Comparison of ENCODE assay signal across 11 cellular contexts in genomic region chr5:76473676-76474075, GRCh38.
A peak's percentile ranks its signal among the peaks of the same experiment; 100 is the strongest.
DNase-seq lines count a peak whose midpoint lies in the region; ATAC-seq and TF ChIP-seq lines count a peak whose summit lies in the region.
"Had no signal": no experiment of that assay in that cellular context is flagged by ENCODE, and none has a peak within 500 bp of the region (broad histone marks: within the 10 kb centered on the region; RNA-seq: fewer than 3 reads in every experiment).

No MANE protein-coding gene starts in this region.

- no peaks in the 10 kb centered on the region for H3K36me3 ChIP-seq in tibial nerve

- TF ChIP-seq CTCF in tibial nerve (IDR thresholded peaks at IDR 0.05) = no peak

- TF ChIP-seq EP300 in tibial nerve (IDR thresholded peaks at IDR 0.05) = no peak

- H3K4me3 ChIP-seq in tibial nerve = no peak overlapping the region

- no peak for TF ChIP-seq POLR2A in tibial nerve (IDR thresholded peaks at IDR 0.05)

- DNase-seq in KBM-7 (peak; percentile 74), tibial nerve (ENCODE audit: low spot score in 2 of 2) (no peak), DMS79 treated with DMSO at 0.1 percent for 48 hours (lab: John Stamatoyannopoulos, UW) (no peak)
- DNase-seq in activated CD4-positive, alpha-beta T cell treated with anti-CD3 and anti-CD28 coated beads, Interleukin-2, amount 50 U/mL, for 4 hours = peak; percentile 56 to 63
- DNase-seq in effector CD8-positive, alpha-beta T cell (lab: John Stamatoyannopoulos, UW) = peak; percentile 16
- DNase-seq in stimulated activated CD8-positive, alpha-beta memory T cell treated with anti-CD3 and anti-CD28 coated beads, Interleukin-4, amount 100 ng/mL, for 24 hours (ENCODE audit: low read depth) = peak; percentile 36
- DNase-seq: amygdala, mammary epithelial cell, NCI-H69 had no signal

- H3K9me3 ChIP-seq in tibial nerve = no peaks in the 10 kb centered on the region

- no peak overlapping the region for H3K27ac ChIP-seq in tibial nerve

- no peak for ATAC-seq in GM21825 (IDR thresholded peaks at IDR 0.05; ENCODE audit: unreplicated experiment)
- no peak for ATAC-seq in GM21515 (IDR thresholded peaks at IDR 0.05; ENCODE audit: unreplicated experiment)

- H3K27me3 ChIP-seq in tibial nerve = no peaks in the 10 kb centered on the region

- in situ Hi-C loops in KBM-7 (cut with MboI; ENCODE audit: low pct_unique_long_range_greater_than_20kb, low sequenced_read_pairs) = no loop called here

- peaks cover 0 to 14% (median 0%) of the 10 kb centered on the region in 4 donors for H3K4me1 ChIP-seq in tibial nerve

- 72 to 77% methylated on average over 3 of the region's 3 CpGs for WGBS in tibial nerve, 2 donors

Comparison
In these comparisons a context has a peak if more than half of its experiments do, and no peak if none do; other contexts are left out.
1. DNase-seq: peak in KBM-7 (single experiment), activated CD4-positive, alpha-beta T cell treated with anti-CD3 and anti-CD28 coated beads, Interleukin-2, amount 50 U/mL, for 4 hours (2 of 2), effector CD8-positive, alpha-beta T cell (single experiment) and stimulated activated CD8-positive, alpha-beta memory T cell treated with anti-CD3 and anti-CD28 coated beads, Interleukin-4, amount 100 ng/mL, for 24 hours (single experiment); none in tibial nerve (0 of 2) and DMS79 treated with DMSO at 0.1 percent for 48 hours (single experiment).